In genomic region chr6:73523434-73524123, GRCh38 we compare ENCODE assay signal across 1 cellular context.
TF ChIP-seq lines count a peak whose summit lies in the region.

No MANE protein-coding gene starts in this region.

TF ChIP-seq in HepG2, 621 proteins besides CTCF, POLR2A, EP300 and RAD21 (continued from another document and continues in another):
- TF ChIP-seq, protein P1, sequence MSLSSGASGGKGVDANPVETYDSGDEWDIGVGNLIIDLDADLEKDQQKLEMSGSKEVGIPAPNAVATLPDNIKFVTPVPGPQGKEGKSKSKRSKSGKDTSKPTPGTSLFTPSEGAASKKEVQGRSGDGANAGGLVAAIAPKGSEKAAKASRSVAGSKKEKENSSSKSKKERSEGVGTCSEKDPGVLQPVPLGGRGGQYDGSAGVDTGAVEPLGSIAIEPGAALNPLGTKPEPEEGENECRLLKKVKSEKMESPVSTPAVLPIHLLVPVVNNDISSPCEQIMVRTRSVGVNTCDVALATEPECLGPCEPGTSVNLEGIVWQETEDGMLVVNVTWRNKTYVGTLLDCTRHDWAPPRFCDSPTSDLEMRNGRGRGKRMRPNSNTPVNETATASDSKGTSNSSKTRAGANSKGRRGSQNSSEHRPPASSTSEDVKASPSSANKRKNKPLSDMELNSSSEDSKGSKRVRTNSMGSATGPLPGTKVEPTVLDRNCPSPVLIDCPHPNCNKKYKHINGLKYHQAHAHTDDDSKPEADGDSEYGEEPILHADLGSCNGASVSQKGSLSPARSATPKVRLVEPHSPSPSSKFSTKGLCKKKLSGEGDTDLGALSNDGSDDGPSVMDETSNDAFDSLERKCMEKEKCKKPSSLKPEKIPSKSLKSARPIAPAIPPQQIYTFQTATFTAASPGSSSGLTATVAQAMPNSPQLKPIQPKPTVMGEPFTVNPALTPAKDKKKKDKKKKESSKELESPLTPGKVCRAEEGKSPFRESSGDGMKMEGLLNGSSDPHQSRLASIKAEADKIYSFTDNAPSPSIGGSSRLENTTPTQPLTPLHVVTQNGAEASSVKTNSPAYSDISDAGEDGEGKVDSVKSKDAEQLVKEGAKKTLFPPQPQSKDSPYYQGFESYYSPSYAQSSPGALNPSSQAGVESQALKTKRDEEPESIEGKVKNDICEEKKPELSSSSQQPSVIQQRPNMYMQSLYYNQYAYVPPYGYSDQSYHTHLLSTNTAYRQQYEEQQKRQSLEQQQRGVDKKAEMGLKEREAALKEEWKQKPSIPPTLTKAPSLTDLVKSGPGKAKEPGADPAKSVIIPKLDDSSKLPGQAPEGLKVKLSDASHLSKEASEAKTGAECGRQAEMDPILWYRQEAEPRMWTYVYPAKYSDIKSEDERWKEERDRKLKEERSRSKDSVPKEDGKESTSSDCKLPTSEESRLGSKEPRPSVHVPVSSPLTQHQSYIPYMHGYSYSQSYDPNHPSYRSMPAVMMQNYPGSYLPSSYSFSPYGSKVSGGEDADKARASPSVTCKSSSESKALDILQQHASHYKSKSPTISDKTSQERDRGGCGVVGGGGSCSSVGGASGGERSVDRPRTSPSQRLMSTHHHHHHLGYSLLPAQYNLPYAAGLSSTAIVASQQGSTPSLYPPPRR (CRISPR knock-in tag; IDR thresholded peaks at IDR 0.05; ENCODE audit: borderline replicate concordance), result peak; percentile 87
- TF ChIP-seq MXD1 (CRISPR knock-in tag; IDR thresholded peaks at IDR 0.05), result peak; percentile 82; the same call in 1 of the 2 replicates
- no peak for TF ChIP-seq LCORL (IDR thresholded peaks at IDR 0.05)
- TF ChIP-seq LCORL (CRISPR knock-in tag; IDR thresholded peaks at IDR 0.05), result peak; percentile 84
- TF ChIP-seq SIN3A (IDR thresholded peaks at IDR 0.05; ENCODE audit: borderline replicate concordance, low read depth, low read length), result peak; percentile 74; the same call in 1 of the 2 replicates
- TF ChIP-seq, protein P2, sequence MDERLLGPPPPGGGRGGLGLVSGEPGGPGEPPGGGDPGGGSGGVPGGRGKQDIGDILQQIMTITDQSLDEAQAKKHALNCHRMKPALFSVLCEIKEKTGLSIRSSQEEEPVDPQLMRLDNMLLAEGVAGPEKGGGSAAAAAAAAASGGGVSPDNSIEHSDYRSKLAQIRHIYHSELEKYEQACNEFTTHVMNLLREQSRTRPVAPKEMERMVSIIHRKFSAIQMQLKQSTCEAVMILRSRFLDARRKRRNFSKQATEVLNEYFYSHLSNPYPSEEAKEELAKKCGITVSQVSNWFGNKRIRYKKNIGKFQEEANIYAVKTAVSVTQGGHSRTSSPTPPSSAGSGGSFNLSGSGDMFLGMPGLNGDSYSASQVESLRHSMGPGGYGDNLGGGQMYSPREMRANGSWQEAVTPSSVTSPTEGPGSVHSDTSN (CRISPR knock-in tag; IDR thresholded peaks at IDR 0.05), result no peak
- TF ChIP-seq STAG1 (CRISPR knock-in tag; IDR thresholded peaks at IDR 0.05), result peak; percentile 28; the same call in 1 of the 2 replicates
- TF ChIP-seq NPAS2 (CRISPR knock-in tag; IDR thresholded peaks at IDR 0.05; ENCODE audit: borderline replicate concordance), result peak; percentile 68; the same call in 1 of the 2 replicates
- TF ChIP-seq TBX2 (CRISPR knock-in tag; IDR thresholded peaks at IDR 0.05; ENCODE audit: borderline replicate concordance), result peak; percentile 92
- no peak for TF ChIP-seq KAT2B (IDR thresholded peaks at IDR 0.05; ENCODE audit: borderline replicate concordance, low read depth, low read length)
- TF ChIP-seq HNRNPLL (IDR thresholded peaks at IDR 0.05; ENCODE audit: low read depth, low read length, poor library complexity, severe bottlenecking), result peak; percentile 72
- TF ChIP-seq DNMT3B (CRISPR knock-in tag; conservative IDR thresholded peaks at IDR 0.05), result peak; percentile 17; the same call in 1 of the 2 replicates
- 0 out of 2 replicates have a peak, but pooled peaks have one; percentile 39 for TF ChIP-seq RFXAP (CRISPR knock-in tag; IDR thresholded peaks at IDR 0.05; ENCODE audit: borderline replicate concordance)
- no peak for TF ChIP-seq NR2F2 (IDR thresholded peaks at IDR 0.05; ENCODE audit: borderline replicate concordance, low read depth)
- no peak for TF ChIP-seq ZNF530 (CRISPR knock-in tag; IDR thresholded peaks at IDR 0.05; ENCODE audit: low read depth)
- TF ChIP-seq, protein P3, sequence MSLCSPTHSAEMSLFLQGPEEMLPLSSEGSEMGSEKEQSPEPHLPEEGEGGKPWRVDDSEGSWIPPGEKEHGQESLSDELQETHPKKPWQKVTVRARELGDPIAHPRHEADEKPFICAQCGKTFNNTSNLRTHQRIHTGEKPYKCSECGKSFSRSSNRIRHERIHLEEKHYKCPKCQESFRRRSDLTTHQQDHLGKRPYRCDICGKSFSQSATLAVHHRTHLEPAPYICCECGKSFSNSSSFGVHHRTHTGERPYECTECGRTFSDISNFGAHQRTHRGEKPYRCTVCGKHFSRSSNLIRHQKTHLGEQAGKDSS (CRISPR knock-in tag; IDR thresholded peaks at IDR 0.05; ENCODE audit: borderline replicate concordance, low read depth), result no peak; the same call in 1 of the 2 replicates
- peak; percentile 59; the same call in 1 of the 2 replicates for TF ChIP-seq DPF2 (CRISPR knock-in tag; IDR thresholded peaks at IDR 0.05; ENCODE audit: borderline replicate concordance, low read depth)
- TF ChIP-seq AGO2 (optimal IDR thresholded peaks at IDR 0.05; ENCODE audit: low read depth, low read length), result peak; percentile 91
- TF ChIP-seq, protein P4, sequence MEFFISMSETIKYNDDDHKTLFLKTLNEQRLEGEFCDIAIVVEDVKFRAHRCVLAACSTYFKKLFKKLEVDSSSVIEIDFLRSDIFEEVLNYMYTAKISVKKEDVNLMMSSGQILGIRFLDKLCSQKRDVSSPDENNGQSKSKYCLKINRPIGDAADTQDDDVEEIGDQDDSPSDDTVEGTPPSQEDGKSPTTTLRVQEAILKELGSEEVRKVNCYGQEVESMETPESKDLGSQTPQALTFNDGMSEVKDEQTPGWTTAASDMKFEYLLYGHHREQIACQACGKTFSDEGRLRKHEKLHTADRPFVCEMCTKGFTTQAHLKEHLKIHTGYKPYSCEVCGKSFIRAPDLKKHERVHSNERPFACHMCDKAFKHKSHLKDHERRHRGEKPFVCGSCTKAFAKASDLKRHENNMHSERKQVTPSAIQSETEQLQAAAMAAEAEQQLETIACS (CRISPR knock-in tag; IDR thresholded peaks at IDR 0.05), result peak; percentile 53; the same call in 1 of the 2 replicates
- TF ChIP-seq, protein P5, sequence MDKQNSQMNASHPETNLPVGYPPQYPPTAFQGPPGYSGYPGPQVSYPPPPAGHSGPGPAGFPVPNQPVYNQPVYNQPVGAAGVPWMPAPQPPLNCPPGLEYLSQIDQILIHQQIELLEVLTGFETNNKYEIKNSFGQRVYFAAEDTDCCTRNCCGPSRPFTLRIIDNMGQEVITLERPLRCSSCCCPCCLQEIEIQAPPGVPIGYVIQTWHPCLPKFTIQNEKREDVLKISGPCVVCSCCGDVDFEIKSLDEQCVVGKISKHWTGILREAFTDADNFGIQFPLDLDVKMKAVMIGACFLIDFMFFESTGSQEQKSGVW (CRISPR knock-in tag; IDR thresholded peaks at IDR 0.05; ENCODE audit: borderline replicate concordance), result no peak
- TF ChIP-seq, protein P6, sequence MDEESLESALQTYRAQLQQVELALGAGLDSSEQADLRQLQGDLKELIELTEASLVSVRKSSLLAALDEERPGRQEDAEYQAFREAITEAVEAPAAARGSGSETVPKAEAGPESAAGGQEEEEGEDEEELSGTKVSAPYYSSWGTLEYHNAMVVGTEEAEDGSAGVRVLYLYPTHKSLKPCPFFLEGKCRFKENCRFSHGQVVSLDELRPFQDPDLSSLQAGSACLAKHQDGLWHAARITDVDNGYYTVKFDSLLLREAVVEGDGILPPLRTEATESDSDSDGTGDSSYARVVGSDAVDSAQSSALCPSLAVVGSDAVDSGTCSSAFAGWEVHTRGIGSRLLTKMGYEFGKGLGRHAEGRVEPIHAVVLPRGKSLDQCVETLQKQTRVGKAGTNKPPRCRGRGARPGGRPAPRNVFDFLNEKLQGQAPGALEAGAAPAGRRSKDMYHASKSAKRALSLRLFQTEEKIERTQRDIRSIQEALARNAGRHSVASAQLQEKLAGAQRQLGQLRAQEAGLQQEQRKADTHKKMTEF (CRISPR knock-in tag; IDR thresholded peaks at IDR 0.05), result peak; percentile 78
- TF ChIP-seq KLF6 (CRISPR knock-in tag; IDR thresholded peaks at IDR 0.05), result peak; percentile 65; the same call in 1 of the 2 replicates
- TF ChIP-seq ZFP62 (CRISPR knock-in tag; IDR thresholded peaks at IDR 0.05), result peak; percentile 27; the same call in 1 of the 2 replicates
- TF ChIP-seq KMT2A (CRISPR knock-in tag; IDR thresholded peaks at IDR 0.05), result peak; percentile 61; the same call in 1 of the 2 replicates
- no peak for TF ChIP-seq ZNF205 (CRISPR knock-in tag; IDR thresholded peaks at IDR 0.05)
- peak; percentile 71 for TF ChIP-seq ZMYM4 (CRISPR knock-in tag; IDR thresholded peaks at IDR 0.05)
- peak; percentile 68; the same call in 1 of the 2 replicates for TF ChIP-seq ZNF747 (CRISPR knock-in tag; IDR thresholded peaks at IDR 0.05; ENCODE audit: borderline replicate concordance)
- TF ChIP-seq ZBTB49 (CRISPR knock-in tag; IDR thresholded peaks at IDR 0.05; ENCODE audit: borderline replicate concordance), result no peak
- TF ChIP-seq ZNF160 (CRISPR knock-in tag; IDR thresholded peaks at IDR 0.05), result peak; percentile 68; the same call in 1 of the 2 replicates
- TF ChIP-seq POLR2G (IDR thresholded peaks at IDR 0.05; ENCODE audit: low read depth, low read length), result peak; percentile 92
- TF ChIP-seq ZNF234 (CRISPR knock-in tag; conservative IDR thresholded peaks at IDR 0.05), result no peak
- TF ChIP-seq ZNF569 (CRISPR knock-in tag; IDR thresholded peaks at IDR 0.05; ENCODE audit: borderline replicate concordance), result no peak
- peak; percentile 36 for TF ChIP-seq NR2C2 (CRISPR knock-in tag; IDR thresholded peaks at IDR 0.05; ENCODE audit: borderline replicate concordance)
- TF ChIP-seq, protein P7, sequence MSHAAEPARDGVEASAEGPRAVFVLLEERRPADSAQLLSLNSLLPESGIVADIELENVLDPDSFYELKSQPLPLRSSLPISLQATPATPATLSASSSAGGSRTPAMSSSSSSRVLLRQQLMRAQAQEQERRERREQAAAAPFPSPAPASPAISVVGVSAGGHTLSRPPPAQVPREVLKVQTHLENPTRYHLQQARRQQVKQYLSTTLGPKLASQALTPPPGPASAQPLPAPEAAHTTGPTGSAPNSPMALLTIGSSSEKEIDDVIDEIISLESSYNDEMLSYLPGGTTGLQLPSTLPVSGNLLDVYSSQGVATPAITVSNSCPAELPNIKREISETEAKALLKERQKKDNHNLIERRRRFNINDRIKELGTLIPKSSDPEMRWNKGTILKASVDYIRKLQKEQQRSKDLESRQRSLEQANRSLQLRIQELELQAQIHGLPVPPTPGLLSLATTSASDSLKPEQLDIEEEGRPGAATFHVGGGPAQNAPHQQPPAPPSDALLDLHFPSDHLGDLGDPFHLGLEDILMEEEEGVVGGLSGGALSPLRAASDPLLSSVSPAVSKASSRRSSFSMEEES (CRISPR knock-in tag; IDR thresholded peaks at IDR 0.05), result peak; percentile 28; the same call in 1 of the 2 replicates
- TF ChIP-seq ZNF558 (CRISPR knock-in tag; IDR thresholded peaks at IDR 0.05; ENCODE audit: borderline replicate concordance), result peak; percentile 85; the same call in 1 of the 2 replicates
- TF ChIP-seq TCF7 (IDR thresholded peaks at IDR 0.05; ENCODE audit: low read depth), result no peak
- TF ChIP-seq TBP (CRISPR knock-in tag; IDR thresholded peaks at IDR 0.05), result peak; percentile 85; the same call in 1 of the 2 replicates
- TF ChIP-seq GABPB1 (CRISPR knock-in tag; IDR thresholded peaks at IDR 0.05), result peak; percentile 92
- TF ChIP-seq, protein P8, sequence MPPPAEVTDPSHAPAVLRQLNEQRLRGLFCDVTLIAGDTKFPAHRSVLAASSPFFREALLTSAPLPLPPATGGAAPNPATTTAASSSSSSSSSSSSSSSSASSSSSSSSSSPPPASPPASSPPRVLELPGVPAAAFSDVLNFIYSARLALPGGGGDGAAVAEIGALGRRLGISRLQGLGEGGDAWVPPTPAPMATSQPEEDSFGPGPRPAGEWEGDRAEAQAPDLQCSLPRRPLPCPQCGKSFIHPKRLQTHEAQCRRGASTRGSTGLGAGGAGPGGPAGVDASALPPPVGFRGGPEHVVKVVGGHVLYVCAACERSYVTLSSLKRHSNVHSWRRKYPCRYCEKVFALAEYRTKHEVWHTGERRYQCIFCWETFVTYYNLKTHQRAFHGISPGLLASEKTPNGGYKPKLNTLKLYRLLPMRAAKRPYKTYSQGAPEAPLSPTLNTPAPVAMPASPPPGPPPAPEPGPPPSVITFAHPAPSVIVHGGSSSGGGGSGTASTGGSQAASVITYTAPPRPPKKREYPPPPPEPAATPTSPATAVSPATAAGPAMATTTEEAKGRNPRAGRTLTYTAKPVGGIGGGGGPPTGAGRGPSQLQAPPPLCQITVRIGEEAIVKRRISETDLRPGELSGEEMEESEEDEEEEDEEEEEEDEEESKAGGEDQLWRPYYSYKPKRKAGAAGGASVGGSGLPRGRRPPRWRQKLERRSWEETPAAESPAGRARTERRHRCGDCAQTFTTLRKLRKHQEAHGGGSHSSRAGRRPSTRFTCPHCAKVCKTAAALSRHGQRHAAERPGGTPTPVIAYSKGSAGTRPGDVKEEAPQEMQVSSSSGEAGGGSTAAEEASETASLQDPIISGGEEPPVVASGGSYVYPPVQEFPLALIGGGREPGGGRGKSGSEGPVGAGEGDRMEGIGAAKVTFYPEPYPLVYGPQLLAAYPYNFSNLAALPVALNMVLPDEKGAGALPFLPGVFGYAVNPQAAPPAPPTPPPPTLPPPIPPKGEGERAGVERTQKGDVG (CRISPR knock-in tag; IDR thresholded peaks at IDR 0.05; ENCODE audit: borderline replicate concordance), result peak; percentile 79; the same call in 1 of the 2 replicates
- TF ChIP-seq PPARG (CRISPR knock-in tag; conservative IDR thresholded peaks at IDR 0.05), result 0 out of 2 replicates have a peak, but pooled peaks have one; percentile 38
- peak; percentile 70; the same call in 1 of the 2 replicates for TF ChIP-seq KAT7 (CRISPR knock-in tag; IDR thresholded peaks at IDR 0.05; ENCODE audit: borderline replicate concordance)
- no peak for TF ChIP-seq MTA3 (CRISPR knock-in tag; IDR thresholded peaks at IDR 0.05)
- no peak for TF ChIP-seq PHB2 (IDR thresholded peaks at IDR 0.05; ENCODE audit: partially characterized antibody)
- peak; percentile 52 for TF ChIP-seq ZNF629 (CRISPR knock-in tag; conservative IDR thresholded peaks at IDR 0.05)
- TF ChIP-seq ZBTB1 (CRISPR knock-in tag; IDR thresholded peaks at IDR 0.05; ENCODE audit: borderline replicate concordance), result no peak; the same call in 1 of the 2 replicates
